In the genomic region with DNA sequence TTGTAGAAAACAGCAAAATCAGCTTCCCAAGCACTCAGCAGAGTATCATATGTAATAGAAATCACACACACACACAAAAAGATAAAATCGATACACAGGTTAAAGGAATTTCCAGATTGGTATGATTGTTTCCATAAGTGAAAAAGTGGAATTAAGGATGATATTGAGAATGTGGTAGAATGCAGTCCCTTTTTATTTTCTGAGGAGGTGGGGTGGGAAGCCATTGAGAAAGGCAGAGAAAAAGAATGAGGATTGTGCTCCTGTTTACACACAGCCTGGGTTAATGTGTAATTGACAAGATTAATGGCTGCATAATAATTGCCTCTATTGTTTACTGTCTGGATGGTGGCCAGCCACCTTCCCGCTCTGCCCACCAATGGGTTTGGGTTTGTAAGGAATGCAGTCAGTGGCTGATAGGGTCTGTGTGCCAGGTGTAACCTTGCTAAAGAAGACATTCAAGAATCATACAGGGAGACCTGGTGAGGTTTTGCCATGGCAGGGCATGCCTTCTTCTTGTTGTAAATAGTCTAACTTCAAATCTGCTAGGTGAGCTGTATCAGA, we compare ENCODE assay signal across 1 cellular context.
TF ChIP-seq lines count a peak whose summit lies in the region.

No MANE protein-coding gene starts in this region.

TF ChIP-seq in GM23338, 12 proteins besides CTCF, POLR2A, EP300 and RAD21 (continued from another document):
- TF ChIP-seq, protein P1, sequence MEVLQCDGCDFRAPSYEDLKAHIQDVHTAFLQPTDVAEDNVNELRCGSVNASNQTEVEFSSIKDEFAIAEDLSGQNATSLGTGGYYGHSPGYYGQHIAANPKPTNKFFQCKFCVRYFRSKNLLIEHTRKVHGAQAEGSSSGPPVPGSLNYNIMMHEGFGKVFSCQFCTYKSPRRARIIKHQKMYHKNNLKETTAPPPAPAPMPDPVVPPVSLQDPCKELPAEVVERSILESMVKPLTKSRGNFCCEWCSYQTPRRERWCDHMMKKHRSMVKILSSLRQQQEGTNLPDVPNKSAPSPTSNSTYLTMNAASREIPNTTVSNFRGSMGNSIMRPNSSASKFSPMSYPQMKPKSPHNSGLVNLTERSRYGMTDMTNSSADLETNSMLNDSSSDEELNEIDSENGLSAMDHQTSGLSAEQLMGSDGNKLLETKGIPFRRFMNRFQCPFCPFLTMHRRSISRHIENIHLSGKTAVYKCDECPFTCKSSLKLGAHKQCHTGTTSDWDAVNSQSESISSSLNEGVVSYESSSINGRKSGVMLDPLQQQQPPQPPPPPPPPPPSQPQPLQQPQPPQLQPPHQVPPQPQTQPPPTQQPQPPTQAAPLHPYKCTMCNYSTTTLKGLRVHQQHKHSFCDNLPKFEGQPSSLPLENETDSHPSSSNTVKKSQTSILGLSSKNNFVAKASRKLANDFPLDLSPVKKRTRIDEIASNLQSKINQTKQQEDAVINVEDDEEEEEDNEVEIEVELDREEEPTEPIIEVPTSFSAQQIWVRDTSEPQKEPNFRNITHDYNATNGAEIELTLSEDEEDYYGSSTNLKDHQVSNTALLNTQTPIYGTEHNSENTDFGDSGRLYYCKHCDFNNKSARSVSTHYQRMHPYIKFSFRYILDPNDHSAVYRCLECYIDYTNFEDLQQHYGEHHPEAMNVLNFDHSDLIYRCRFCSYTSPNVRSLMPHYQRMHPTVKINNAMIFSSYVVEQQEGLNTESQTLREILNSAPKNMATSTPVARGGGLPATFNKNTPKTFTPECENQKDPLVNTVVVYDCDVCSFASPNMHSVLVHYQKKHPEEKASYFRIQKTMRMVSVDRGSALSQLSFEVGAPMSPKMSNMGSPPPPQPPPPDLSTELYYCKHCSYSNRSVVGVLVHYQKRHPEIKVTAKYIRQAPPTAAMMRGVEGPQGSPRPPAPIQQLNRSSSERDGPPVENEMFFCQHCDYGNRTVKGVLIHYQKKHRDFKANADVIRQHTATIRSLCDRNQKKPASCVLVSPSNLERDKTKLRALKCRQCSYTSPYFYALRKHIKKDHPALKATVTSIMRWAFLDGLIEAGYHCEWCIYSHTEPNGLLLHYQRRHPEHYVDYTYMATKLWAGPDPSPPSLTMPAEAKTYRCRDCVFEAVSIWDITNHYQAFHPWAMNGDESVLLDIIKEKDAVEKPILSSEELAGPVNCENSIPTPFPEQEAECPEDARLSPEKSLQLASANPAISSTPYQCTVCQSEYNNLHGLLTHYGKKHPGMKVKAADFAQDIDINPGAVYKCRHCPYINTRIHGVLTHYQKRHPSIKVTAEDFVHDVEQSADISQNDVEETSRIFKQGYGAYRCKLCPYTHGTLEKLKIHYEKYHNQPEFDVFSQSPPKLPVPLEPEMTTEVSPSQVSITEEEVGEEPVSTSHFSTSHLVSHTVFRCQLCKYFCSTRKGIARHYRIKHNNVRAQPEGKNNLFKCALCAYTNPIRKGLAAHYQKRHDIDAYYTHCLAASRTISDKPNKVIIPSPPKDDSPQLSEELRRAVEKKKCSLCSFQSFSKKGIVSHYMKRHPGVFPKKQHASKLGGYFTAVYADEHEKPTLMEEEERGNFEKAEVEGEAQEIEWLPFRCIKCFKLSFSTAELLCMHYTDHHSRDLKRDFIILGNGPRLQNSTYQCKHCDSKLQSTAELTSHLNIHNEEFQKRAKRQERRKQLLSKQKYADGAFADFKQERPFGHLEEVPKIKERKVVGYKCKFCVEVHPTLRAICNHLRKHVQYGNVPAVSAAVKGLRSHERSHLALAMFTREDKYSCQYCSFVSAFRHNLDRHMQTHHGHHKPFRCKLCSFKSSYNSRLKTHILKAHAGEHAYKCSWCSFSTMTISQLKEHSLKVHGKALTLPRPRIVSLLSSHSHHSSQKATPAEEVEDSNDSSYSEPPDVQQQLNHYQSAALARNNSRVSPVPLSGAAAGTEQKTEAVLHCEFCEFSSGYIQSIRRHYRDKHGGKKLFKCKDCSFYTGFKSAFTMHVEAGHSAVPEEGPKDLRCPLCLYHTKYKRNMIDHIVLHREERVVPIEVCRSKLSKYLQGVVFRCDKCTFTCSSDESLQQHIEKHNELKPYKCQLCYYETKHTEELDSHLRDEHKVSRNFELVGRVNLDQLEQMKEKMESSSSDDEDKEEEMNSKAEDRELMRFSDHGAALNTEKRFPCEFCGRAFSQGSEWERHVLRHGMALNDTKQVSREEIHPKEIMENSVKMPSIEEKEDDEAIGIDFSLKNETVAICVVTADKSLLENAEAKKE (CRISPR knock-in tag; IDR thresholded peaks at IDR 0.05): no peak
- no peak for TF ChIP-seq CREB1 (CRISPR knock-in tag; IDR thresholded peaks at IDR 0.05; ENCODE audit: low read depth)
- no peak for TF ChIP-seq ZNF114 (CRISPR knock-in tag; IDR thresholded peaks at IDR 0.05)
- TF ChIP-seq, protein P2, sequence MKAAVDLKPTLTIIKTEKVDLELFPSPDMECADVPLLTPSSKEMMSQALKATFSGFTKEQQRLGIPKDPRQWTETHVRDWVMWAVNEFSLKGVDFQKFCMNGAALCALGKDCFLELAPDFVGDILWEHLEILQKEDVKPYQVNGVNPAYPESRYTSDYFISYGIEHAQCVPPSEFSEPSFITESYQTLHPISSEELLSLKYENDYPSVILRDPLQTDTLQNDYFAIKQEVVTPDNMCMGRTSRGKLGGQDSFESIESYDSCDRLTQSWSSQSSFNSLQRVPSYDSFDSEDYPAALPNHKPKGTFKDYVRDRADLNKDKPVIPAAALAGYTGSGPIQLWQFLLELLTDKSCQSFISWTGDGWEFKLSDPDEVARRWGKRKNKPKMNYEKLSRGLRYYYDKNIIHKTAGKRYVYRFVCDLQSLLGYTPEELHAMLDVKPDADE (IDR thresholded peaks at IDR 0.05): no peak
- no peak for TF ChIP-seq EZH2 (IDR thresholded peaks at IDR 0.05; ENCODE audit: low read depth, unreplicated experiment)
- TF ChIP-seq POLR2AphosphoS5 (IDR thresholded peaks at IDR 0.05; ENCODE audit: low read depth): no peak
- TF ChIP-seq JUNB (IDR thresholded peaks at IDR 0.05; ENCODE audit: unreplicated experiment): no peak
- no peak for TF ChIP-seq EZH2phosphoT487 (IDR thresholded peaks at IDR 0.05; ENCODE audit: unreplicated experiment)
- no peak for TF ChIP-seq ZNF331 (CRISPR knock-in tag; IDR thresholded peaks at IDR 0.05; ENCODE audit: low read depth)
- no peak for TF ChIP-seq NANOG (IDR thresholded peaks at IDR 0.05; ENCODE audit: borderline replicate concordance)
